24 cellular contexts compared by ENCODE assay signal in the genomic region with DNA sequence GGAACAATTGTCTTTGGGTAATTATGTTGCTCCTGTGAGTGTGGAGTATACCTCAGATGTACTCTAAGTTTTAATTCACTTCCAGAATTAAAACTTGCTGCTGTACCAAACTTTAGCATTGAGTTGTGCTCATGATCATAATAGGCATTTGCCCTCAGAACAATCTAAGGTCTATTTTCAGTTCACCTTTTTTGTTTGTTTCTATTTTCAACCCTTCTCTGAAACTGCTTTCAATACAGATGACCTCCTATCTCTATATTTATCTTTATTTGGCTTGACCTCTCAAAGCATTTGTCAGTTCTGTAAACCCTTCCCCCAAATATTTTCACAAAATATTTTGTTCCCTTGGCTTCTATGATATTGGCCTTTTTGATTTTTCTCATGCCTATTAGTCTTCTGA.
"Had no signal": no experiment of that assay in that cellular context is flagged by ENCODE, and none has a peak within 500 bp of the region (broad histone marks: within the 10 kb centered on the region; RNA-seq: fewer than 3 reads in every experiment).

No MANE protein-coding gene starts in this region.

- H3K9me3 ChIP-seq: adrenal gland, ascending aorta, ovary, prostate gland, upper lobe of left lung had no signal

- H3K27me3 ChIP-seq: adrenal gland, ascending aorta, brain microvascular endothelial cell, ovary, upper lobe of left lung had no signal

- H3K4me1 ChIP-seq: adrenal gland, ascending aorta, left ventricle myocardium inferior, prostate gland, upper lobe of left lung had no signal

- FAIRE-seq: endometrium had no signal

- DNase-seq: activated CD4-positive, alpha-beta T cell treated with anti-CD3 and anti-CD28 coated beads for 36 hours; activated CD4-positive, alpha-beta T cell treated with anti-CD3 and anti-CD28 coated beads, Interleukin-2, amount 50 U/mL, for 48 hours; activated CD8-positive, alpha-beta memory T cell treated with anti-CD3 and anti-CD28 coated beads, Interleukin-2, amount 50 U/mL, for 48 hours; activated naive CD4-positive, alpha-beta T cell; activated T-cell treated with anti-CD3 and anti-CD28 coated beads, Interleukin-2, amount 50 U/mL, for 4 hours; adrenal gland; brain microvascular endothelial cell; caudate nucleus; effector CD4-positive, alpha-beta T cell; foreskin fibroblast; hippocampal formation; kidney glomerular epithelial cell; left ventricle myocardium inferior; midbrain; natural killer cell; ovary; stimulated activated CD4-positive, alpha-beta T cell treated with anti-CD3 and anti-CD28 coated beads, Interleukin-4, amount 100 ng/mL, for 24 hours; stimulated activated naive CD8-positive, alpha-beta T cell treated with anti-CD3 and anti-CD28 coated beads, Interleukin-15, Interleukin-2, amounts not matched to agents 100 U/mL and 50 U/mL, for 24 hours; T1000; upper lobe of left lung had no signal

- ATAC-seq: activated CD4-positive, alpha-beta T cell treated with anti-CD3 and anti-CD28 coated beads for 36 hours; activated T-cell treated with anti-CD3 and anti-CD28 coated beads, Interleukin-2, amount 50 U/mL, for 4 hours; natural killer cell; stimulated activated naive CD8-positive, alpha-beta T cell treated with anti-CD3 and anti-CD28 coated beads, Interleukin-15, Interleukin-2, amounts not matched to agents 100 U/mL and 50 U/mL, for 24 hours; WTC11 had no signal

- H3K36me3 ChIP-seq: adrenal gland, ascending aorta, brain microvascular endothelial cell, left ventricle myocardium inferior, ovary, prostate gland, upper lobe of left lung had no signal

- H3K27ac ChIP-seq: adrenal gland, ascending aorta, brain microvascular endothelial cell, left ventricle myocardium inferior, ovary, prostate gland, upper lobe of left lung had no signal

- H3K4me3 ChIP-seq: adrenal gland, ascending aorta, left ventricle myocardium inferior, ovary, prostate gland, upper lobe of left lung had no signal
